9 cellular contexts compared by ENCODE assay signal in genomic region chr10:81520688-81521087, GRCh38.
"Had no signal": no experiment of that assay in that cellular context is flagged by ENCODE, and none has a peak within 500 bp of the region (broad histone marks: within the 10 kb centered on the region; RNA-seq: fewer than 3 reads in every experiment).

No MANE protein-coding gene starts in this region.

- H3K27ac Mint-ChIP-seq: HFFc6, IgD-negative memory B cell had no signal

- ATAC-seq: HCT116 had no signal

- H2AFZ ChIP-seq: GM23248 had no signal

- H3K4me1 ChIP-seq: HAP-1 had no signal

- H3K27me3 Mint-ChIP-seq: IgD-negative memory B cell had no signal

- H3K36me3 Mint-ChIP-seq: IgD-negative memory B cell had no signal

- H3K9me3 ChIP-seq: HAP-1 had no signal

- H3K9ac ChIP-seq: GM23248 had no signal

- H3K27ac ChIP-seq: GM23248, HL-60 had no signal

- H3K4me3 ChIP-seq: GM23248, HAP-1 had no signal

- H3K4me3 Mint-ChIP-seq: HFFc6 had no signal

- H3K4me1 Mint-ChIP-seq: IgD-negative memory B cell had no signal

- H3K36me3 ChIP-seq: HAP-1 had no signal

- DNase-seq: GM23248, GOT3, H7, HFFc6, KG1 had no signal
